10 cellular contexts compared by ENCODE assay signal in genomic region chr11:9362393-9362863, GRCh38. TPM values are rescaled to one million over a fixed set of nuclear protein-coding genes. Genes with fewer than 3 reads are reported as not detected.
DNase-seq lines count a peak whose midpoint lies in the region; ATAC-seq, FAIRE-seq and TF ChIP-seq lines count a peak whose summit lies in the region.
"Had no signal": no experiment of that assay in that cellular context is flagged by ENCODE, and none has a peak within 500 bp of the region (broad histone marks: within the 10 kb centered on the region; RNA-seq: fewer than 3 reads in every experiment).

No MANE protein-coding gene starts in this region.

- H3K4me1 ChIP-seq in PC-9 (replicated peaks; ENCODE audit: insufficient read depth), result peaks cover 39% of the 10 kb centered on the region
- H3K4me1 ChIP-seq in esophagus muscularis mucosa, result peaks cover 26 to 30% (median 27%) of the 10 kb centered on the region in 4 donors
- peaks cover 18 to 19% of the 10 kb centered on the region in 2 experiments for H3K4me1 ChIP-seq in trophoblast cell (ENCODE audit: control insufficient read depth in 1 of 2, insufficient read depth in 2 of 2, low read length in 2 of 2)
- H3K4me1 ChIP-seq in left lung, result peaks cover 3 to 29% of the 10 kb centered on the region in 2 donors

- peak overlapping the region; percentile 97 for H4K91ac ChIP-seq in trophoblast cell (ENCODE audit: low read depth, low read length)

- no peaks in the 10 kb centered on the region for H3K27me3 Mint-ChIP-seq in Calu3 (ENCODE audit: unreplicated experiment)

- no peak for FAIRE-seq in GM12892 (lab: Jason Lieb, UNC)
- no peak for FAIRE-seq in HTR-8/SVneo (lab: Jason Lieb, UNC)

- peak overlapping the region; percentile 100 for H2BK12ac ChIP-seq in trophoblast cell (ENCODE audit: low read length)

- no peak for DNase-seq in Calu3
- peak in 1 of 2 experiments; percentile 4 for DNase-seq in PC-9
- DNase-seq in esophagus muscularis mucosa (ENCODE audit: extremely low spot score), result no peak
- no peak for DNase-seq in trophoblast cell
- DNase-seq in stimulated activated naive CD4-positive, alpha-beta T cell treated with Interleukin-2 at 50 U/mL for 16 hours (lab: John Stamatoyannopoulos, UW), result no peak
- DNase-seq in GM12892 (ENCODE audit: insufficient read length), result no peak
- DNase-seq in HTR-8/SVneo (ENCODE audit: insufficient read length, low spot score), result no peak
- no peak for DNase-seq in left lung
- DNase-seq: activated CD8-positive, alpha-beta memory T cell treated with anti-CD3 and anti-CD28 coated beads, Interleukin-2, amount 50 U/mL, for 48 hours had no signal

- H3K4me2 ChIP-seq in PC-9, result peak overlapping the region; percentile 94
- no peak overlapping the region for H3K4me2 ChIP-seq in trophoblast cell (ENCODE audit: low read length)

- no TSS peak for BruUV-seq in Calu3 (replicated peaks; lab: Mats Ljungman, UMichigan)
- BruUV-seq in PC-9 (replicated peaks; lab: Mats Ljungman, UMichigan), result no TSS peak

- no peak for TF ChIP-seq CTCF in Calu3 (IDR thresholded peaks at IDR 0.05; ENCODE audit: unreplicated experiment)
- TF ChIP-seq CTCF in PC-9 (conservative IDR thresholded peaks at IDR 0.05), result no peak
- no peak for TF ChIP-seq CTCF in esophagus muscularis mucosa (IDR thresholded peaks at IDR 0.05)
- TF ChIP-seq CTCF in left lung (IDR thresholded peaks at IDR 0.05), result no peak

- H3K9ac ChIP-seq in trophoblast cell (ENCODE audit: low read length), result no peak overlapping the region

- H3K4me3 Mint-ChIP-seq in Calu3 (ENCODE audit: low read depth, unreplicated experiment), result no peak overlapping the region

- no peaks in the 10 kb centered on the region for H3K9me3 ChIP-seq in PC-9 (ENCODE audit: insufficient read depth, low read depth)
- H3K9me3 ChIP-seq in esophagus muscularis mucosa, result no peaks in the 10 kb centered on the region
- no peaks in the 10 kb centered on the region for H3K9me3 ChIP-seq in trophoblast cell (ENCODE audit: insufficient read depth, low read depth, low read length)
- no peaks in the 10 kb centered on the region for H3K9me3 ChIP-seq in left lung
- H3K9me3 ChIP-seq: spleen had no signal

- WGBS in esophagus muscularis mucosa, result 59% methylated on average over 2 of the region's 2 CpGs
- WGBS in trophoblast cell (ENCODE audit: extremely low coverage, insufficient coverage, insufficient read length), result no CpG with 5 or more reads among the region's 2 CpGs

- H3K79me2 ChIP-seq in PC-9 (ENCODE audit: low read depth) (no peaks in the 10 kb centered on the region), trophoblast cell (ENCODE audit: control insufficient read depth, insufficient read depth, low read length, poor library complexity) (peaks cover 14% of the 10 kb centered on the region)

- peak overlapping the region; percentile 98 for H3K14ac ChIP-seq in trophoblast cell (ENCODE audit: low read length)

- H3K9me3 Mint-ChIP-seq in Calu3 (ENCODE audit: low read depth, unreplicated experiment), result no peaks in the 10 kb centered on the region

- TF ChIP-seq EP300 in esophagus muscularis mucosa (IDR thresholded peaks at IDR 0.05), result no peak

- H3K4me1 Mint-ChIP-seq in Calu3 (ENCODE audit: low read depth, unreplicated experiment), result peaks cover 31% of the 10 kb centered on the region

- peaks cover 36% of the 10 kb centered on the region for H3K79me1 ChIP-seq in trophoblast cell (ENCODE audit: low read length)

- peaks cover 36% of the 10 kb centered on the region for H3F3A ChIP-seq in PC-9 (ENCODE audit: insufficient read depth, low read depth)

- peaks cover 25% of the 10 kb centered on the region for H3K36me3 Mint-ChIP-seq in Calu3 (ENCODE audit: insufficient read depth, unreplicated experiment)

- CTCF ChIA-PET in Calu3 (lab: Charles Lee), result interaction anchor here (2.2 kb wide), 1 partner anchor 23 kb away, joined by 15 read pairs; the partner anchor contains the start of gene IPO7
- CTCF ChIA-PET in PC-9 (lab: Charles Lee), result interaction anchor here (0.6 kb wide), 1 partner anchor 450 kb away, joined by 6 read pairs; no protein-coding TSS in a partner anchor

- no peaks in the 10 kb centered on the region for H4K20me1 ChIP-seq in PC-9 (ENCODE audit: insufficient read depth)

- H2AFZ ChIP-seq in PC-9, result peak overlapping the region; percentile 70
- peak overlapping the region; percentile 66 for H2AFZ ChIP-seq in trophoblast cell (ENCODE audit: insufficient read depth, low read length, poor library complexity)

- H4K8ac ChIP-seq in trophoblast cell (ENCODE audit: low read depth, low read length), result peak overlapping the region; percentile 85

- H3K36me3 ChIP-seq in PC-9 (ENCODE audit: low read depth) (no peaks in the 10 kb centered on the region), esophagus muscularis mucosa (no peaks in the 10 kb centered on the region), trophoblast cell (ENCODE audit: control insufficient read depth in 1 of 2, insufficient read depth in 2 of 2, low read length in 2 of 2) (no peaks in the 10 kb centered on the region), left lung (no peaks in the 10 kb centered on the region)
- H3K36me3 ChIP-seq: spleen had no signal

- no peak for TF ChIP-seq POLR2A in esophagus muscularis mucosa (IDR thresholded peaks at IDR 0.05; ENCODE audit: low read depth)
- TF ChIP-seq POLR2A in GM12892 (IDR thresholded peaks at IDR 0.05; ENCODE audit: low read depth, low read length), result no peak

- H2BK5ac ChIP-seq in trophoblast cell (ENCODE audit: low read depth, low read length, poor library complexity), result peak overlapping the region; percentile 95

- ATAC-seq in left lung, result no peak

- H3K18ac ChIP-seq in trophoblast cell (ENCODE audit: low read length), result peak overlapping the region; percentile 82

- H3K9me2 ChIP-seq in PC-9 (ENCODE audit: insufficient read depth), result no peaks in the 10 kb centered on the region

- no peak overlapping the region for H3K23ac ChIP-seq in trophoblast cell (ENCODE audit: low read length)

- H3K27ac Mint-ChIP-seq in Calu3 (ENCODE audit: unreplicated experiment), result peak overlapping the region; percentile 99

- H3K4ac ChIP-seq in trophoblast cell (ENCODE audit: low read depth, low read length), result peak overlapping the region; percentile 75

- intact Hi-C loops in Calu3 (cut with micrococcal nuclease; ENCODE audit: unreplicated experiment), result loop anchor here (2.0 kb wide), 2 partner anchors 22 to 48 kb away; partner anchors contain the start of genes IPO7 and TMEM41B
- intact Hi-C loops in PC-9 (cut with micrococcal nuclease; ENCODE audit: unreplicated experiment), result loop anchor here (5.0 kb wide), 1 partner anchor 205 kb away; no protein-coding TSS in a partner anchor
- intact Hi-C loops in esophagus muscularis mucosa (cut with DNase I), result no loop called here
- intact Hi-C loops in left lung (cut with DNase I), result no loop called here

- peak overlapping the region; percentile 84 for H4K12ac ChIP-seq in trophoblast cell (ENCODE audit: low read depth, low read length)

- peak overlapping the region; percentile 95 for H2AK5ac ChIP-seq in trophoblast cell (ENCODE audit: low read length)

- POLR2A ChIA-PET in PC-9 (lab: Charles Lee; ENCODE audit: unreplicated experiment), result interaction anchor here (0.6 to 0.7 kb wide), 2 partner anchors 55 to 97 kb away, joined by 3 to 4 read pairs; no protein-coding TSS in a partner anchor

- H3K4me3 ChIP-seq in PC-9 (peak overlapping the region; percentile 32; the same call in 1 of the 2 replicates), esophagus muscularis mucosa (no peak overlapping the region), trophoblast cell (ENCODE audit: low read depth, low read length) (no peak overlapping the region), left lung (no peak overlapping the region)
- H3K4me3 ChIP-seq: spleen had no signal

- H2BK120ac ChIP-seq in trophoblast cell (ENCODE audit: insufficient read depth, low read length, poor library complexity), result peak overlapping the region; percentile 93

- H3K27me3 ChIP-seq in PC-9 (ENCODE audit: insufficient read depth, low read depth), result no peaks in the 10 kb centered on the region
- no peaks in the 10 kb centered on the region for H3K27me3 ChIP-seq in esophagus muscularis mucosa
- H3K27me3 ChIP-seq in trophoblast cell (ENCODE audit: insufficient read depth, low read length), result no peaks in the 10 kb centered on the region
- H3K27me3 ChIP-seq in left lung, result no peaks in the 10 kb centered on the region
- H3K27me3 ChIP-seq: spleen had no signal

- H3K27ac ChIP-seq in PC-9 (peak overlapping the region; percentile 100), esophagus muscularis mucosa (replicated peaks in 1 of 4) (peak overlapping the region; percentile 89 to 99 (median 94)), trophoblast cell (ENCODE audit: low read depth, low read length) (peak overlapping the region; percentile 99), left lung (peak overlapping the region in 1 of 2 donors; percentile 95)

RNA-seq across cellular contexts. Expression of gene IPO7, which starts 22.0 kb away (rescaled TPM):
- total RNA-seq in Calu3 (2022), result 139 and 170 TPM in 2 replicates
- total RNA-seq in PC-9 (2021), result 83.7 and 126 TPM in 2 replicates
- total RNA-seq in esophagus muscularis mucosa, result 100 to 1,000 TPM; 131 to 186 (median 150) TPM
- polyA plus RNA-seq in trophoblast cell (2013), result 96.6 and 98.3 TPM in 2 replicates
- polyA plus RNA-seq in GM12892 (2012; ENCODE audit: missing spikeins), result 34.8 TPM
- total RNA-seq in left lung, result 100 to 1,000 TPM; 147 to 152 TPM

RNA-seq across cellular contexts. Expression of gene TMEM41B, which starts 48.0 kb away (rescaled TPM):
- 71.8 and 72.0 TPM in 2 replicates for total RNA-seq in Calu3 (2022)
- 58.5 and 65.1 TPM in 2 replicates for total RNA-seq in PC-9 (2021)
- total RNA-seq in esophagus muscularis mucosa, result 10 to 100 TPM; 13.3 to 21.1 (median 17.4) TPM
- polyA plus RNA-seq in trophoblast cell (2013), result 67.0 and 71.4 TPM in 2 replicates
- 15.5 TPM for polyA plus RNA-seq in GM12892 (2012; ENCODE audit: missing spikeins)
- 10 to 100 TPM; 71.9 to 77.1 TPM for total RNA-seq in left lung

Comparison
In these comparisons a context has a peak if more than half of its experiments do, and no peak if none do; other contexts are left out.
1. intact Hi-C loops: an anchor here in Calu3 (2.0 kb wide) and PC-9 (5.0 kb wide); none called in esophagus muscularis mucosa and left lung.